ENCODE assay signal across 19 cellular contexts in genomic region chr12:58458093-58458492, GRCh38.
"Had no signal": no experiment of that assay in that cellular context is flagged by ENCODE, and none has a peak within 500 bp of the region (broad histone marks: within the 10 kb centered on the region; RNA-seq: fewer than 3 reads in every experiment).

No MANE protein-coding gene starts in this region.

- DNase-seq: activated B cell treated with CpG ODN at 0.5 μM for 24 hours; activated CD4-positive, alpha-beta T cell treated with anti-CD3 and anti-CD28 coated beads for 4 hours; activated CD4-positive, alpha-beta T cell treated with anti-CD3 and anti-CD28 coated beads, Interleukin-2, amount 50 U/mL, for 48 hours; activated CD8-positive, alpha-beta memory T cell treated with anti-CD3 and anti-CD28 coated beads, Interleukin-2, amount 50 U/mL, for 48 hours; activated naive CD4-positive, alpha-beta T cell; activated T-cell treated with anti-CD3 and anti-CD28 coated beads, Interleukin-2, amount 50 U/mL, for 4 hours; adrenal gland; effector CD4-positive, alpha-beta T cell; foreskin melanocyte; left lung; naive thymus-derived CD8-positive, alpha-beta T cell; retina; sigmoid colon; stimulated activated CD4-positive, alpha-beta T cell treated with anti-CD3 and anti-CD28 coated beads, Interleukin-2, amount 100 ng/mL, for 48 hours; stimulated activated CD8-positive, alpha-beta memory T cell treated with anti-CD3 and anti-CD28 coated beads, Interleukin-4, amount 100 ng/mL, for 48 hours; stimulated activated naive B cell treated with anti-CD40 and anti-IgM and Interleukin-4, amounts not matched to agents 10 μg/mL and 1 μg/mL and 100 μg/mL, for 72 hours; testis; uterus had no signal

- H3K4me1 ChIP-seq: adrenal gland, left lung, sigmoid colon, testis, uterus had no signal

- H3K9me3 ChIP-seq: adrenal gland, left lung, sigmoid colon, testis, uterus had no signal

- H3K27ac ChIP-seq: adrenal gland, left lung, sigmoid colon, testis, uterus had no signal

- ATAC-seq: activated T-cell treated with anti-CD3 and anti-CD28 coated beads, Interleukin-2, amount 50 U/mL, for 4 hours; left lung; naive thymus-derived CD8-positive, alpha-beta T cell; stimulated activated naive B cell treated with anti-CD40 and anti-IgM and Interleukin-4, amounts not matched to agents 10 μg/mL and 1 μg/mL and 100 μg/mL, for 72 hours had no signal

- H3K27me3 ChIP-seq: adrenal gland, left lung, sigmoid colon, testis, uterus had no signal

- H3K4me3 ChIP-seq: adrenal gland, left lung, lung, sigmoid colon, testis, uterus had no signal

- H3K36me3 ChIP-seq: adrenal gland, left lung, sigmoid colon, uterus had no signal
